9 cellular contexts compared by ENCODE assay signal in genomic region chr2:217223222-217223930, GRCh38.
DNase-seq lines count a peak whose midpoint lies in the region; ATAC-seq, FAIRE-seq and TF ChIP-seq lines count a peak whose summit lies in the region.
"Had no signal": no experiment of that assay in that cellular context is flagged by ENCODE, and none has a peak within 500 bp of the region (broad histone marks: within the 10 kb centered on the region; RNA-seq: fewer than 3 reads in every experiment).

No MANE protein-coding gene starts in this region.

- TF ChIP-seq EP300 in GM12878 (IDR thresholded peaks at IDR 0.05; ENCODE audit: borderline replicate concordance in 1 of 2, control insufficient read depth in 1 of 2, low read depth in 2 of 2, low read length in 2 of 2) = peak; percentile 90 to 96

- RAD21 ChIA-PET in GM12878 (lab: Charles Lee; ENCODE audit: unreplicated experiment) = no interaction called here

- no peaks in the 10 kb centered on the region for H3K27me3 Mint-ChIP-seq in activated CD4-positive, alpha-beta T cell treated with anti-CD3 and anti-CD28 coated beads, Interleukin-2, amount 10 ng/mL, durations not matched to agents 7 days and 5 days
- peaks cover 6% of the 10 kb centered on the region for H3K27me3 Mint-ChIP-seq in nephron progenitor cell (ENCODE audit: low read depth, poor library complexity)

- peaks cover 52% of the 10 kb centered on the region for H3K4me1 ChIP-seq in GM12878 (ENCODE audit: control insufficient read depth, insufficient read depth, low read length)

- peak overlapping the region; percentile 92 for H3K27ac ChIP-seq in GM12878 (ENCODE audit: control insufficient read depth, insufficient read depth)

- H3K9ac ChIP-seq in GM12878 (ENCODE audit: control insufficient read depth, insufficient read depth, low read length) = peak overlapping the region; percentile 16; the same call in 1 of the 2 replicates

- peaks cover 27% of the 10 kb centered on the region for H3K4me1 Mint-ChIP-seq in activated CD4-positive, alpha-beta T cell treated with anti-CD3 and anti-CD28 coated beads, Interleukin-2, amount 10 ng/mL, durations not matched to agents 7 days and 5 days
- H3K4me1 Mint-ChIP-seq in nephron progenitor cell = peaks cover 3% of the 10 kb centered on the region

- peak overlapping the region; percentile 72 for H3K4me2 ChIP-seq in GM12878 (ENCODE audit: control insufficient read depth, insufficient read depth)

- POLR2A ChIA-PET in activated CD4-positive, alpha-beta T cell treated with anti-CD3 and anti-CD28 coated beads, Interleukin-2, amount 10 ng/mL, durations not matched to agents 7 days and 5 days (lab: Charles Lee) = interaction anchor here (0.6 kb wide), 1 partner anchor 45 kb away, joined by 3 read pairs; no protein-coding TSS in a partner anchor
- POLR2A ChIA-PET in GM12878 (lab: Charles Lee) = no interaction called here

- no peaks in the 10 kb centered on the region for H3K36me3 ChIP-seq in GM12878 (ENCODE audit: control insufficient read depth in 2 of 2, insufficient read depth in 2 of 2, low read length in 1 of 2)

- 0 out of 2 replicates have a peak, but pooled peaks have one; percentile 19 for TF ChIP-seq RAD21 in GM12878 (IDR thresholded peaks at IDR 0.05; ENCODE audit: insufficient read depth, low read depth, low read length)

- H3K4me3 ChIP-seq in GM12878 = 0 out of 2 replicates have a peak overlapping the region, but pooled peaks have one; percentile 23

- SMC1A ChIA-PET in GM12878 (lab: Charles Lee; ENCODE audit: uncharacterized antibody, unreplicated experiment) = interaction anchor here (1.0 kb wide), 3 partner anchors 12 to 159 kb away, joined by 3 to 4 read pairs (median 3); no protein-coding TSS in a partner anchor

- no peaks in the 10 kb centered on the region for H3K79me2 ChIP-seq in GM12878 (ENCODE audit: control insufficient read depth, insufficient read depth, low read length)

- TF ChIP-seq POLR2A in GM12878 (IDR thresholded peaks at IDR 0.05; ENCODE audit: low read depth, low read length) = no peak

- no peaks in the 10 kb centered on the region for H3K27me3 ChIP-seq in GM12878 (replicated peaks in 1 of 2; ENCODE audit: control insufficient read depth in 2 of 2, insufficient read depth in 2 of 2, low read length in 1 of 2)

- FAIRE-seq in GM12878 (lab: Jason Lieb, UNC) = peak; percentile 91
- FAIRE-seq: G401.6 had no signal

- no peaks in the 10 kb centered on the region for H4K20me1 ChIP-seq in GM12878 (ENCODE audit: control insufficient read depth, insufficient read depth)

- H3K27ac Mint-ChIP-seq in activated CD4-positive, alpha-beta T cell treated with anti-CD3 and anti-CD28 coated beads, Interleukin-2, amount 10 ng/mL, durations not matched to agents 7 days and 5 days = peak overlapping the region; percentile 32
- no peak overlapping the region for H3K27ac Mint-ChIP-seq in nephron progenitor cell

- BruUV-seq in GM12878 (replicated peaks; lab: Mats Ljungman, UMichigan) = no TSS peak

- H3K9me3 Mint-ChIP-seq in activated CD4-positive, alpha-beta T cell treated with anti-CD3 and anti-CD28 coated beads, Interleukin-2, amount 10 ng/mL, durations not matched to agents 7 days and 5 days = peaks cover 2% of the 10 kb centered on the region
- no peaks in the 10 kb centered on the region for H3K9me3 Mint-ChIP-seq in nephron progenitor cell

- in situ Hi-C loops in GM12878 (cut with MboI) = loop anchor here (5.0 kb wide), 1 partner anchor 136 kb away; no protein-coding TSS in a partner anchor

- peaks cover 13% of the 10 kb centered on the region for H3K9me3 ChIP-seq in GM12878 (replicated peaks; ENCODE audit: control insufficient read depth, insufficient read depth, low read length)

- intact Hi-C loops in GM12878 (cut with micrococcal nuclease; ENCODE audit: unreplicated experiment) = loop anchor here (1.0 to 10.0 kb wide), 6 partner anchors 57 to 529 kb away; partner anchors contain the start of gene IGFBP5

- no peak overlapping the region for H3K4me3 Mint-ChIP-seq in activated CD4-positive, alpha-beta T cell treated with anti-CD3 and anti-CD28 coated beads, Interleukin-2, amount 10 ng/mL, durations not matched to agents 7 days and 5 days
- H3K4me3 Mint-ChIP-seq in nephron progenitor cell = no peak overlapping the region

- ATAC-seq in HG02642 (IDR thresholded peaks at IDR 0.05; ENCODE audit: poor library complexity, unreplicated experiment) = peak; percentile 85
- ATAC-seq in GM12878 = peak; percentile 81
- ATAC-seq in omental fat pad (ENCODE audit: low FRiP score) = peak; percentile 58

- CTCF ChIA-PET in activated CD4-positive, alpha-beta T cell treated with anti-CD3 and anti-CD28 coated beads, Interleukin-2, amount 10 ng/mL, durations not matched to agents 7 days and 5 days (lab: Charles Lee) = interaction anchor here (1.0 to 1.9 kb wide), 2 partner anchors 12 to 136 kb away, joined by 3 to 7 read pairs; no protein-coding TSS in a partner anchor
- CTCF ChIA-PET in GM12878 (lab: Yijun Ruan, JAX) = interaction anchor here (1.4 kb wide), 1 partner anchor 135 kb away, joined by 3 read pairs; no protein-coding TSS in a partner anchor

- TF ChIP-seq CTCF in GM12878 (IDR thresholded peaks at IDR 0.05 in 2 of 3, conservative IDR thresholded peaks at IDR 0.05 in 1 of 3; ENCODE audit: control insufficient read depth in 2 of 3, extremely low read depth in 1 of 3, insufficient read depth in 1 of 3, low read depth in 3 of 3, low read length in 3 of 3) (no peak), omental fat pad (IDR thresholded peaks at IDR 0.05) (no peak), nephron progenitor cell (IDR thresholded peaks at IDR 0.05) (no peak)

- 3% methylated on average over 8 of the region's 8 CpGs for WGBS in GM12878 (ENCODE audit: insufficient coverage, insufficient replicate concordance, low lambda C conversion rate, missing lambda C conversion rate)

- no peak overlapping the region; the same call in none of the 2 replicates for H2AFZ ChIP-seq in GM12878 (ENCODE audit: control insufficient read depth, low read depth, low read length)

- peak; percentile 42 for DNase-seq in activated CD4-positive, alpha-beta T cell treated with anti-CD3 and anti-CD28 coated beads, Interleukin-2, amount 10 ng/mL, durations not matched to agents 7 days and 5 days
- DNase-seq in activated CD4-positive, alpha-beta T cell treated with anti-CD3 and anti-CD28 coated beads for 1 hour = no peak
- DNase-seq in NCI-H460 (ENCODE audit: extremely low read depth, low read depth) = peak; percentile 63
- peak; percentile 93 for DNase-seq in GM12878 (ENCODE audit: low read depth, low spot score)
- DNase-seq in omental fat pad (ENCODE audit: low spot score) = no peak
- DNase-seq in nephron progenitor cell = no peak
- no peak for DNase-seq in NCI-H1694 (lab: John Stamatoyannopoulos, UW)

- peaks cover 4% of the 10 kb centered on the region for H3K36me3 Mint-ChIP-seq in activated CD4-positive, alpha-beta T cell treated with anti-CD3 and anti-CD28 coated beads, Interleukin-2, amount 10 ng/mL, durations not matched to agents 7 days and 5 days (ENCODE audit: low read depth)
- no peaks in the 10 kb centered on the region for H3K36me3 Mint-ChIP-seq in nephron progenitor cell (ENCODE audit: low read depth)

TF ChIP-seq in GM12878, 131 proteins besides CTCF, POLR2A, EP300 and RAD21 (continues in another document):
- TF ChIP-seq SMC3 (IDR thresholded peaks at IDR 0.05; ENCODE audit: borderline replicate concordance, low read length) (no peak), POU2F2 (IDR thresholded peaks at IDR 0.05; ENCODE audit: borderline replicate concordance, low read depth, low read length) (peak; percentile 95), ZBTB33 (IDR thresholded peaks at IDR 0.05) (no peak), RBBP5 (conservative IDR thresholded peaks at IDR 0.05) (0 out of 2 replicates have a peak, but pooled peaks have one; percentile 11), ZNF207 (IDR thresholded peaks at IDR 0.05; ENCODE audit: borderline replicate concordance) (no peak), ZNF274 (IDR thresholded peaks at IDR 0.05; ENCODE audit: insufficient read depth, insufficient read length) (no peak), TCF7 (IDR thresholded peaks at IDR 0.05; ENCODE audit: borderline replicate concordance) (peak; percentile 67), IKZF1 (conservative IDR thresholded peaks at IDR 0.05) (peak; percentile 87), SUPT20H (IDR thresholded peaks at IDR 0.05; ENCODE audit: borderline replicate concordance, control insufficient read depth, low read depth, low read length) (no peak), RELA (IDR thresholded peaks at IDR 0.05; ENCODE audit: borderline replicate concordance, partially characterized antibody) (no peak), KLF5 (IDR thresholded peaks at IDR 0.05; ENCODE audit: partially characterized antibody) (peak; percentile 59), ZNF622 (IDR thresholded peaks at IDR 0.05) (no peak), TARDBP (IDR thresholded peaks at IDR 0.05; ENCODE audit: borderline replicate concordance) (no peak), SPI1 (IDR thresholded peaks at IDR 0.05; ENCODE audit: borderline replicate concordance, insufficient read depth, low read depth, low read length) (no peak), BACH1 (IDR thresholded peaks at IDR 0.05; ENCODE audit: borderline replicate concordance) (peak; percentile 88; the same call in 1 of the 2 replicates), EGR1 (IDR thresholded peaks at IDR 0.05; ENCODE audit: borderline replicate concordance in 1 of 2, low read depth in 2 of 2, low read length in 2 of 2) (no peak), CHD1 (IDR thresholded peaks at IDR 0.05; ENCODE audit: low read depth, low read length) (no peak), WRNIP1 (IDR thresholded peaks at IDR 0.05; ENCODE audit: borderline replicate concordance, low read depth, low read length) (no peak), SIX5 (IDR thresholded peaks at IDR 0.05; ENCODE audit: low read depth, low read length, severe bottlenecking) (no peak), MXI1 (IDR thresholded peaks at IDR 0.05; ENCODE audit: low read depth, low read length) (peak; percentile 48; the same call in 1 of the 2 replicates)

Comparison
In these comparisons a context has a peak if more than half of its experiments do, and no peak if none do; other contexts are left out.
1. DNase-seq: peak in activated CD4-positive, alpha-beta T cell treated with anti-CD3 and anti-CD28 coated beads, Interleukin-2, amount 10 ng/mL, durations not matched to agents 7 days and 5 days (single experiment), NCI-H460 (single experiment) and GM12878 (single experiment); none in activated CD4-positive, alpha-beta T cell treated with anti-CD3 and anti-CD28 coated beads for 1 hour (single experiment), omental fat pad (single experiment), nephron progenitor cell (single experiment) and NCI-H1694 (single experiment).
2. Peak in every context shown above with its lines, with median percentiles within 50 percentile points of each other: ATAC-seq.